Comparison of ENCODE assay signal across 1 cellular context in genomic region chr2:69167469-69167822, GRCh38.
A peak's percentile ranks its signal among the peaks of the same experiment; 100 is the strongest.
TF ChIP-seq lines count a peak whose summit lies in the region.

No MANE protein-coding gene starts in this region.

TF ChIP-seq in HepG2, 621 proteins besides CTCF, POLR2A, EP300 and RAD21:
- TF ChIP-seq, protein P1, sequence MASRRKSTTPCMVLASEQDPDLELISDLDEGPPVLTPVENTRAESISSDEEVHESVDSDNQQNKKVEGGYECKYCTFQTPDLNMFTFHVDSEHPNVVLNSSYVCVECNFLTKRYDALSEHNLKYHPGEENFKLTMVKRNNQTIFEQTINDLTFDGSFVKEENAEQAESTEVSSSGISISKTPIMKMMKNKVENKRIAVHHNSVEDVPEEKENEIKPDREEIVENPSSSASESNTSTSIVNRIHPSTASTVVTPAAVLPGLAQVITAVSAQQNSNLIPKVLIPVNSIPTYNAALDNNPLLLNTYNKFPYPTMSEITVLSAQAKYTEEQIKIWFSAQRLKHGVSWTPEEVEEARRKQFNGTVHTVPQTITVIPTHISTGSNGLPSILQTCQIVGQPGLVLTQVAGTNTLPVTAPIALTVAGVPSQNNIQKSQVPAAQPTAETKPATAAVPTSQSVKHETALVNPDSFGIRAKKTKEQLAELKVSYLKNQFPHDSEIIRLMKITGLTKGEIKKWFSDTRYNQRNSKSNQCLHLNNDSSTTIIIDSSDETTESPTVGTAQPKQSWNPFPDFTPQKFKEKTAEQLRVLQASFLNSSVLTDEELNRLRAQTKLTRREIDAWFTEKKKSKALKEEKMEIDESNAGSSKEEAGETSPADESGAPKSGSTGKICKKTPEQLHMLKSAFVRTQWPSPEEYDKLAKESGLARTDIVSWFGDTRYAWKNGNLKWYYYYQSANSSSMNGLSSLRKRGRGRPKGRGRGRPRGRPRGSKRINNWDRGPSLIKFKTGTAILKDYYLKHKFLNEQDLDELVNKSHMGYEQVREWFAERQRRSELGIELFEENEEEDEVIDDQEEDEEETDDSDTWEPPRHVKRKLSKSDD (CRISPR knock-in tag; IDR thresholded peaks at IDR 0.05; ENCODE audit: low read depth), result 0 out of 2 replicates have a peak, but pooled peaks have one; percentile 17
- TF ChIP-seq ZNF572 (CRISPR knock-in tag; IDR thresholded peaks at IDR 0.05) (0 out of 2 replicates have a peak, but pooled peaks have one; percentile 38), RBFOX2 (IDR thresholded peaks at IDR 0.05; ENCODE audit: low read depth, low read length) (0 out of 2 replicates have a peak, but pooled peaks have one; percentile 51), ZNF136 (CRISPR knock-in tag; IDR thresholded peaks at IDR 0.05; ENCODE audit: low read depth) (0 out of 2 replicates have a peak, but pooled peaks have one; percentile 3), SRSF9 (IDR thresholded peaks at IDR 0.05; ENCODE audit: borderline replicate concordance, insufficient read depth, low read depth, low read length, poor library complexity, severe bottlenecking) (no peak), HOXA5 (CRISPR knock-in tag; IDR thresholded peaks at IDR 0.05) (no peak), ZNF556 (CRISPR knock-in tag; IDR thresholded peaks at IDR 0.05; ENCODE audit: borderline replicate concordance) (0 out of 2 replicates have a peak, but pooled peaks have one; percentile 1), ARNTL (CRISPR knock-in tag; IDR thresholded peaks at IDR 0.05) (no peak), PAWR (CRISPR knock-in tag; IDR thresholded peaks at IDR 0.05; ENCODE audit: borderline replicate concordance) (no peak), ZNF570 (CRISPR knock-in tag; IDR thresholded peaks at IDR 0.05; ENCODE audit: borderline replicate concordance) (0 out of 2 replicates have a peak, but pooled peaks have one; percentile 17)
- TF ChIP-seq, protein P2, sequence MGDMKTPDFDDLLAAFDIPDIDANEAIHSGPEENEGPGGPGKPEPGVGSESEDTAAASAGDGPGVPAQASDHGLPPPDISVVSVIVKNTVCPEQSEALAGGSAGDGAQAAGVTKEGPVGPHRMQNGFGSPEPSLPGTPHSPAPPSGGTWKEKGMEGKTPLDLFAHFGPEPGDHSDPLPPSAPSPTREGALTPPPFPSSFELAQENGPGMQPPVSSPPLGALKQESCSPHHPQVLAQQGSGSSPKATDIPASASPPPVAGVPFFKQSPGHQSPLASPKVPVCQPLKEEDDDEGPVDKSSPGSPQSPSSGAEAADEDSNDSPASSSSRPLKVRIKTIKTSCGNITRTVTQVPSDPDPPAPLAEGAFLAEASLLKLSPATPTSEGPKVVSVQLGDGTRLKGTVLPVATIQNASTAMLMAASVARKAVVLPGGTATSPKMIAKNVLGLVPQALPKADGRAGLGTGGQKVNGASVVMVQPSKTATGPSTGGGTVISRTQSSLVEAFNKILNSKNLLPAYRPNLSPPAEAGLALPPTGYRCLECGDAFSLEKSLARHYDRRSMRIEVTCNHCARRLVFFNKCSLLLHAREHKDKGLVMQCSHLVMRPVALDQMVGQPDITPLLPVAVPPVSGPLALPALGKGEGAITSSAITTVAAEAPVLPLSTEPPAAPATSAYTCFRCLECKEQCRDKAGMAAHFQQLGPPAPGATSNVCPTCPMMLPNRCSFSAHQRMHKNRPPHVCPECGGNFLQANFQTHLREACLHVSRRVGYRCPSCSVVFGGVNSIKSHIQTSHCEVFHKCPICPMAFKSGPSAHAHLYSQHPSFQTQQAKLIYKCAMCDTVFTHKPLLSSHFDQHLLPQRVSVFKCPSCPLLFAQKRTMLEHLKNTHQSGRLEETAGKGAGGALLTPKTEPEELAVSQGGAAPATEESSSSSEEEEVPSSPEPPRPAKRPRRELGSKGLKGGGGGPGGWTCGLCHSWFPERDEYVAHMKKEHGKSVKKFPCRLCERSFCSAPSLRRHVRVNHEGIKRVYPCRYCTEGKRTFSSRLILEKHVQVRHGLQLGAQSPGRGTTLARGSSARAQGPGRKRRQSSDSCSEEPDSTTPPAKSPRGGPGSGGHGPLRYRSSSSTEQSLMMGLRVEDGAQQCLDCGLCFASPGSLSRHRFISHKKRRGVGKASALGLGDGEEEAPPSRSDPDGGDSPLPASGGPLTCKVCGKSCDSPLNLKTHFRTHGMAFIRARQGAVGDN (CRISPR knock-in tag; IDR thresholded peaks at IDR 0.05), result peak; percentile 47; the same call in 1 of the 2 replicates
